In genomic region chr5:127959152-127959764, GRCh38 we compare ENCODE assay signal across 8 cellular contexts.
DNase-seq lines count a peak whose midpoint lies in the region; ATAC-seq and TF ChIP-seq lines count a peak whose summit lies in the region.

No MANE protein-coding gene starts in this region.

- no peak overlapping the region for H3K27ac Mint-ChIP-seq in activated T-helper 17 cell treated with anti-CD3 and anti-CD28 coated beads, Interleukin-2, amount 50 U/mL, for 72 hours

- peaks cover 9% of the 10 kb centered on the region for H3K4me1 Mint-ChIP-seq in activated T-helper 17 cell treated with anti-CD3 and anti-CD28 coated beads, Interleukin-2, amount 50 U/mL, for 72 hours

- peak; percentile 85 for DNase-seq in H4 (ENCODE audit: low spot score)
- DNase-seq in NCI-H226 = peak; percentile 72
- DNase-seq in body of pancreas = peak; percentile 68 to 80 (median 74)
- peak; percentile 49 to 81 (median 58) for DNase-seq in right lobe of liver
- no peak for DNase-seq in activated CD4-positive, CD25-positive, alpha-beta regulatory T cell (lab: John Stamatoyannopoulos, UW)
- DNase-seq in central memory CD4-positive, alpha-beta T cell = no peak

- H3K9me3 ChIP-seq in body of pancreas (no peaks in the 10 kb centered on the region), right lobe of liver (no peaks in the 10 kb centered on the region)

- ATAC-seq in body of pancreas = peak; percentile 72
- peak; percentile 17 to 79 (median 38) for ATAC-seq in right lobe of liver
- no peak for ATAC-seq in GM21717 (IDR thresholded peaks at IDR 0.05; ENCODE audit: unreplicated experiment)
- no peak for ATAC-seq in activated T-helper 17 cell treated with anti-CD3 and anti-CD28 coated beads, Interleukin-2, amount 50 U/mL, for 72 hours (replicated peaks)

- TF ChIP-seq CTCF in body of pancreas (IDR thresholded peaks at IDR 0.05) = no peak
- TF ChIP-seq CTCF in right lobe of liver (IDR thresholded peaks at IDR 0.05) = no peak

- no peaks in the 10 kb centered on the region for H3K9me3 Mint-ChIP-seq in activated T-helper 17 cell treated with anti-CD3 and anti-CD28 coated beads, Interleukin-2, amount 50 U/mL, for 72 hours

- H3K36me3 ChIP-seq in body of pancreas (replicated peaks in 1 of 2; ENCODE audit: insufficient read depth in 1 of 2, low read depth in 2 of 2) (no peaks in the 10 kb centered on the region), right lobe of liver (no peaks in the 10 kb centered on the region)

- TF ChIP-seq POLR2A in body of pancreas (IDR thresholded peaks at IDR 0.05) (no peak), right lobe of liver (IDR thresholded peaks at IDR 0.05) (no peak)

- no peaks in the 10 kb centered on the region for H3K27me3 Mint-ChIP-seq in activated T-helper 17 cell treated with anti-CD3 and anti-CD28 coated beads, Interleukin-2, amount 50 U/mL, for 72 hours

- H3K4me1 ChIP-seq in body of pancreas (peaks cover 32% of the 10 kb centered on the region), right lobe of liver (no peaks in the 10 kb centered on the region)

- H3K4me3 Mint-ChIP-seq in activated T-helper 17 cell treated with anti-CD3 and anti-CD28 coated beads, Interleukin-2, amount 50 U/mL, for 72 hours = no peak overlapping the region

- H3K27ac ChIP-seq in body of pancreas = peak overlapping the region in 3 of 4 donors; percentile 54 to 68 (median 66)
- H3K27ac ChIP-seq in right lobe of liver = no peak overlapping the region

- H3K27me3 ChIP-seq in body of pancreas (no peaks in the 10 kb centered on the region), right lobe of liver (no peaks in the 10 kb centered on the region)

- intact Hi-C loops in body of pancreas (cut with DNase I) (no loop called here), right lobe of liver (cut with DNase I) (no loop called here)

- 16% methylated on average over 3 of the region's 3 CpGs for WGBS in body of pancreas, 2 donors
- 34% methylated on average over 3 of the region's 3 CpGs for WGBS in right lobe of liver (ENCODE audit: insufficient coverage, low coverage, low lambda C conversion rate, missing lambda C conversion rate)

- peaks cover 20% of the 10 kb centered on the region for H3K36me3 Mint-ChIP-seq in activated T-helper 17 cell treated with anti-CD3 and anti-CD28 coated beads, Interleukin-2, amount 50 U/mL, for 72 hours (ENCODE audit: low read depth)

- H3K4me3 ChIP-seq in body of pancreas = no peak overlapping the region
- H3K4me3 ChIP-seq in right lobe of liver = no peak overlapping the region

Comparison
In these comparisons a context has a peak if more than half of its experiments do, and no peak if none do; other contexts are left out.
1. DNase-seq: peak in H4 (single experiment), NCI-H226 (single experiment), body of pancreas (4 of 4) and right lobe of liver (3 of 3); none in activated CD4-positive, CD25-positive, alpha-beta regulatory T cell (0 of 4) and central memory CD4-positive, alpha-beta T cell (single experiment).
2. ATAC-seq: peak in body of pancreas (single experiment) and right lobe of liver (4 of 4); none in GM21717 (single experiment) and activated T-helper 17 cell treated with anti-CD3 and anti-CD28 coated beads, Interleukin-2, amount 50 U/mL, for 72 hours (single experiment).
3. H3K27ac ChIP-seq: peak in body of pancreas (3 of 4); none in right lobe of liver (0 of 3).